In the genomic region with DNA sequence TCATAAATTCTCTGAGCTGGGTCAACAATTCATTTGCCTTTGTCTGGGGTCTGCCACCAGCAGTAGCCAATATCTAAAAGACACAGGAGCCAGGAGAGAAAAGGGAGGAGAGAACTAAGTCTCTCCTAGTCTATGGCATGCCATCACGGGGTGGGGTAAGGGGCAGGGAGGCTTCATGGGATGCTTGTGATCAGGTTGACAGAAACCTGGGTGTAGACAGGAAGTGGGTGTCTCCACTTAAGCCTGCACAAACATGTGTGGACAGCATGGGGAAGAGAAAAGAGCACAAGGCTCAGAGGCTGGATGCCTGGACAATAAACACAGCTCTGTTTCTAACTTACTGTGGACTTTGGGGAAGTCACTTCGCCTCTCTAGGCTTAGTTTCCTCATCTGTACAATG, we compare ENCODE assay signal across 1 cellular context.
TF ChIP-seq lines count a peak whose summit lies in the region.

No MANE protein-coding gene starts in this region.

TF ChIP-seq in K562, 482 proteins besides CTCF, POLR2A, EP300 and RAD21:
- peak; percentile 29 for TF ChIP-seq RBM25 (IDR thresholded peaks at IDR 0.05; ENCODE audit: low read depth, low read length, severe bottlenecking)
- TF ChIP-seq, protein P1, sequence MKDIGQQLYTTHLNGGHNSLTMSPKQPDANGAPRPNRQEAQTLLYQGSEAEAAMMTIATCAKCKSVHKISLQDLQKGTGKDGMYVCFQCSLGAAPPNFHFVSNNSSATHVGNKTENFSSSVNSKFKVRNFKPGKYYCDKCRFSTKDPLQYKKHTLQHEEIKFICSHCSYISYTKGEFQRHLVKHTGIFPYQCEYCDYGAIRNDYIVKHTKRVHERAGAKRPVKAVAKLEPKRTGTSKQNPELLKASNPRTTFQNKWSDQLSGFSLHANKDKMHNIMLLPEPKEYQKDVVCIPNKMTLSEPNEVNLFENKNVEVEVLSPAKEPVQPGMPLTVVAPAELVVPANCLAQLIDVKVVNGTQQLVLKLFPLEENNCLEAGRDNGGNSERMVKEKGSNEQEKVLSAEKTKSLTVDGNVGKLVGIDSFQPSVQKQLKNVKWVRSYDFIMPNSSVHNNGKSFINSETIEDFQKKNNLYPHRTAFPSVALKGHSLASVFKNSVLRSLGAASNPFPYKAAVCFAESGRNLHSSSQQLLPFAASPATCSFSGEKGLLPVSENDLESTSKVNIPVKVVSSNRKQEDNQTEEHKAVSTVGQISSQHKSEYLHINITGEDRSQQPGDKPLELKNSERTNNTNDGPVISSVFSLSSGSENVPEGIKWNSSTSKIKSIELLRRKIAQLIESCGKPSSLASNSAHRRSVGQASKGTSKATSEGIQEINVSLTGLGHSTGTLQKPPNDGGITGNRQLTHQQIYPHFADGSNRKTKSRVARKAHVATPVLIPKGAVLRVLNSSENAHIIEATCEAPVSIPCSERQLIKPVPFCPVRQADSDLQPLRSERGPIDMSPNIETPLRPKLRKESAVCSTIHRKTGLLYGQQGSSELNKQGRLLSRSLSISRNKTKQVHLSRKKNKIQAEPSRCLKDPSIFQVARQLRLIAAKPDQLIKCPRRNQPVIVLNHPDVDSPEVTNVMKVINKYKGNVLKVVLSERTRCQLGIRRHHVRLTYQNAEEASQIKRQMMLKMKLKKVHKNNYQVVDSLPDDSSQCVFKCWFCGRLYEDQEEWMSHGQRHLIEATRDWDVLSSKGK (CRISPR knock-in tag; IDR thresholded peaks at IDR 0.05): no peak
